In the genomic region with DNA sequence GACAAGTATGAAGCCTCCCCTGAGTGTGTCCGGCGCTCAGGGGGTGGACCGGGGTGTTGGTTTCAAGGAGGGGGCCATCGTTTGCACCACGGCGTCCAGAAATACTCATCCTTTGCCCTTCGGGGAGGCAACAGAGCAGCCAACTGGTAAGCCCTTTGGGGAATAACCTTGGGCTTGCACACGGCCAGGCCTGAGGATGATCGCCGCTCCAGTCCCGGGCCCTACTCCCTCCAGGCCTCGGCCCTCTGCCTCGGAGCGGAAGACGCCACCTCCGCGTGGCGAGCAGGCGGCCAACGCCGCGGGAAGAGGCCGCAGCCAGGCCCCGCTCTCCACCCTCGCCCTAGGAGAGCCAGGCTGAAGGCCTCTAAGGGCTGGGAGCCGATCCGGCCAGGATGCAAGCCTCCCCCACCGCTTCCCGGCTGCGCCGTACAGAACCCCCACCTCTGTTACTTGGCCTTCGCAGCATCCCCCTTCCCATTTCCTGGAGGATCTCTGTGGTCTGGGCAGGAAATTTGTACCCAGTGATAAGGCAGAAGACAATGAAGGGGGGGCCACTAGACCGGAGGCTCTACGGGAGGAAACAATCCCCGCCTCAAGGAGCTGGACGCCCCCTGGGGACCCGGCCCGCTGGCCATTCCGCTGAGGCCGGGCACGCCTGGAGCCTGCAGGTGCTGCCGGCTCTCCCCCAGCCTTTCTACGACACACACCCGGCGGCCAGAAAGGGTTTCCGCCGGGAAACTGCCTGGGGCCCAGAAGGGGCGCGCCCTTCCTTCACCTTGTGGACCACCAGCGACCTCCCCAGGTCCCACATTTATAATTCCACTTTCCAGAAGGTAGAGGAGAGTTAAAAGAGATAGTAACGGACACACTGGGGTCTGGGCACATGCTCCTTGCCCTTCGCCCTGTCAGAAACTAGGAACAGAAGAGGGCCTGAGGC, we compare ENCODE assay signal across 8 cellular contexts. TPM values are rescaled to one million over a fixed set of nuclear protein-coding genes. Genes with fewer than 3 reads are reported as not detected.
DNase-seq lines count a peak whose midpoint lies in the region; ATAC-seq and TF ChIP-seq lines count a peak whose summit lies in the region.

No MANE protein-coding gene starts in this region.

- DNase-seq in GM12864 (ENCODE audit: low read depth) (no peak), T-helper 17 cell (no peak), cardiac muscle cell (ENCODE audit: low read depth in 1 of 2, low spot score in 1 of 2) (peak; percentile 22 to 68), psoas muscle (peak; percentile 52 to 76), NCI-H345 (lab: John Stamatoyannopoulos, UW) (no peak), pons (ENCODE audit: low spot score) (no peak), NCI-H345 treated with DMSO at 0.1 percent for 48 hours (lab: John Stamatoyannopoulos, UW; ENCODE audit: unreplicated experiment) (no peak)

- H3K36me3 ChIP-seq in cardiac muscle cell (no peaks in the 10 kb centered on the region), psoas muscle (ENCODE audit: insufficient read depth in 1 of 2, low read depth in 1 of 2) (no peaks in the 10 kb centered on the region)

- ATAC-seq in T-helper 17 cell (no peak), psoas muscle (peak; percentile 27 to 51 (median 46)), HG03457 (IDR thresholded peaks at IDR 0.05; ENCODE audit: unreplicated experiment) (no peak)

- no peak for TF ChIP-seq CTCF in GM12864 (IDR thresholded peaks at IDR 0.05; ENCODE audit: low read depth, low read length, missing control alignments)
- no peak for TF ChIP-seq CTCF in cardiac muscle cell (IDR thresholded peaks at IDR 0.05; ENCODE audit: low read depth, low read length)
- TF ChIP-seq CTCF in psoas muscle (IDR thresholded peaks at IDR 0.05): no peak

- H3K27ac Mint-ChIP-seq in T-helper 17 cell: no peak overlapping the region

- H3K36me3 Mint-ChIP-seq in T-helper 17 cell (ENCODE audit: low read depth): peaks cover 6% of the 10 kb centered on the region

- peaks cover 21% of the 10 kb centered on the region for H3K4me1 Mint-ChIP-seq in T-helper 17 cell

- H3K9me3 ChIP-seq in T-helper 17 cell (ENCODE audit: control insufficient read depth, low read length, poor library complexity, severe bottlenecking) (no peaks in the 10 kb centered on the region), cardiac muscle cell (ENCODE audit: low read depth) (no peaks in the 10 kb centered on the region), psoas muscle (no peaks in the 10 kb centered on the region)

- H3K27ac ChIP-seq in cardiac muscle cell (no peak overlapping the region), psoas muscle (peak overlapping the region; percentile 81)

- intact Hi-C loops in psoas muscle (cut with DNase I): loop anchor here in 1 of 2 donors (5.0 kb wide), 2 partner anchors 78 to 87 kb away; a partner anchor contains a TSS

- WGBS in psoas muscle, 3 donors: 44 to 56% (median 44%) methylated on average over 50 to 52 of the region's 52 CpGs

- peaks cover 19% of the 10 kb centered on the region for H3K4me1 ChIP-seq in cardiac muscle cell (ENCODE audit: low read depth)
- H3K4me1 ChIP-seq in psoas muscle: peaks cover 27% of the 10 kb centered on the region

- peak overlapping the region; percentile 63 for H3K4me3 Mint-ChIP-seq in T-helper 17 cell

- H3K4me3 ChIP-seq in GM12864 (ENCODE audit: low read depth, low read length) (peak overlapping the region; percentile 70), cardiac muscle cell (no peak overlapping the region), psoas muscle (peak overlapping the region; percentile 74)

- peaks cover 84% of the 10 kb centered on the region for H3K27me3 ChIP-seq in cardiac muscle cell
- H3K27me3 ChIP-seq in psoas muscle (ENCODE audit: insufficient read depth in 3 of 3, low read length in 2 of 3): peaks cover 0 to 60% (median 26%) of the 10 kb centered on the region in 3 donors

- peaks cover 55% of the 10 kb centered on the region for H3K27me3 Mint-ChIP-seq in T-helper 17 cell

RNA-seq across cellular contexts. Expression of a gene that starts 2.6 kb away (rescaled TPM):
- total RNA-seq in T-helper 17 cell (10 to 100 TPM in 1 of 2 donors, 1 to 10 TPM in 1; 3.5 to 30.5 TPM), cardiac muscle cell (1.5 and 1.8 TPM in 2 replicates), psoas muscle (10 to 100 TPM; 20.1 to 35.5 (median 28.8) TPM)
- polyA plus RNA-seq in cardiac muscle cell (3.3 and 4.9 TPM in 2 replicates), psoas muscle (10 to 100 TPM; 18.4 to 37.2 (median 26.2) TPM)

RNA-seq across cellular contexts. Expression of a gene that starts 7.5 kb away (rescaled TPM):
- total RNA-seq in T-helper 17 cell (under 1 TPM; 0.32 to 0.57 TPM), cardiac muscle cell (not detected in 2 replicates), psoas muscle (under 1 TPM; 0.30 to 0.58 (median 0.37) TPM)
- polyA plus RNA-seq in cardiac muscle cell (not detected in 2 replicates), psoas muscle (under 1 TPM; 0.15 to 0.36 (median 0.17) TPM)

RNA-seq across cellular contexts. Expression of a gene that starts 19.8 kb away (rescaled TPM):
- total RNA-seq in T-helper 17 cell: 100 to 1,000 TPM in 1 of 2 donors, 10 to 100 TPM in 1; 20.8 to 614 TPM
- 1.1 and 2.1 TPM in 2 replicates for total RNA-seq in cardiac muscle cell
- polyA plus RNA-seq in cardiac muscle cell: 1.1 and 3.5 TPM in 2 replicates
- 1 to 10 TPM in 2 of 4 donors, under 1 TPM in 2; 0.89 to 2.1 (median 1.2) TPM for total RNA-seq in psoas muscle
- 1 to 10 TPM in 2 of 3 donors, under 1 TPM in 1; 0.69 to 1.7 (median 1.0) TPM for polyA plus RNA-seq in psoas muscle

RNA-seq across cellular contexts. Expression of a gene that starts 40.7 kb away (rescaled TPM):
- total RNA-seq in T-helper 17 cell (10 to 100 TPM; 10.1 to 11.3 TPM), cardiac muscle cell (13.1 and 18.0 TPM in 2 replicates), psoas muscle (1 to 10 TPM; 3.0 to 4.5 (median 4.1) TPM)
- polyA plus RNA-seq in cardiac muscle cell (7.8 and 10.9 TPM in 2 replicates), psoas muscle (1 to 10 TPM; 2.8 to 5.4 (median 4.0) TPM)

Comparison
In these comparisons a context has a peak if more than half of its experiments do, and no peak if none do; other contexts are left out.
1. DNase-seq: peak in cardiac muscle cell (2 of 2) and psoas muscle (2 of 2); none in GM12864 (single experiment), T-helper 17 cell (0 of 3), NCI-H345 (single experiment), pons (single experiment) and NCI-H345 treated with DMSO at 0.1 percent for 48 hours (single experiment).
2. ATAC-seq: peak in psoas muscle (4 of 4); none in T-helper 17 cell (single experiment) and HG03457 (single experiment).